ENCODE assay signal across 24 cellular contexts in genomic region chr12:9911708-9912107, GRCh38. TPM values are rescaled to one million over a fixed set of nuclear protein-coding genes. Genes with fewer than 3 reads are reported as not detected.
DNase-seq lines count a peak whose midpoint lies in the region; ATAC-seq and TF ChIP-seq lines count a peak whose summit lies in the region.
"Had no signal": no experiment of that assay in that cellular context is flagged by ENCODE, and none has a peak within 500 bp of the region (broad histone marks: within the 10 kb centered on the region; RNA-seq: fewer than 3 reads in every experiment).

No MANE protein-coding gene starts in this region.

- TF ChIP-seq POLR2A in body of pancreas (IDR thresholded peaks at IDR 0.05): no peak

- H2AFZ ChIP-seq in smooth muscle cell (ENCODE audit: low read depth): peak overlapping the region; percentile 33
- H2AFZ ChIP-seq: GM23338 had no signal

- H3F3A ChIP-seq in smooth muscle cell (ENCODE audit: low read depth): peaks cover 13% of the 10 kb centered on the region

- H4K20me1 ChIP-seq in smooth muscle cell (ENCODE audit: low read depth): peaks cover 9% of the 10 kb centered on the region
- H4K20me1 ChIP-seq: BLaER1 had no signal

- H3K27me3 Mint-ChIP-seq in WTC11 (ENCODE audit: low read depth) (peaks cover 8% of the 10 kb centered on the region), chondrocyte (ENCODE audit: low read depth) (no peaks in the 10 kb centered on the region), nephron (ENCODE audit: low read depth) (no peaks in the 10 kb centered on the region)

- H3K27ac ChIP-seq in smooth muscle cell (ENCODE audit: low read depth) (peak overlapping the region; percentile 97), body of pancreas (no peak overlapping the region)
- H3K27ac ChIP-seq: BLaER1, HL-60 had no signal

- H3K4me3 ChIP-seq in smooth muscle cell (no peak overlapping the region), body of pancreas (no peak overlapping the region)
- H3K4me3 ChIP-seq: BLaER1, GM23338 had no signal

- peaks cover 54% of the 10 kb centered on the region for H3K36me3 Mint-ChIP-seq in WTC11
- H3K36me3 Mint-ChIP-seq in chondrocyte (ENCODE audit: low read depth): peaks cover 2% of the 10 kb centered on the region
- H3K36me3 Mint-ChIP-seq in nephron (ENCODE audit: low read depth): peaks cover 4% of the 10 kb centered on the region

- H3K4me2 ChIP-seq in smooth muscle cell: peak overlapping the region; percentile 64
- H3K4me2 ChIP-seq: BLaER1, GM23338 had no signal

- H3K9me3 Mint-ChIP-seq in WTC11 (peaks cover 50% of the 10 kb centered on the region), chondrocyte (ENCODE audit: low read depth) (peaks cover 29% of the 10 kb centered on the region), nephron (peaks cover 30% of the 10 kb centered on the region)

- peak overlapping the region; percentile 92 for H3K9ac ChIP-seq in smooth muscle cell (ENCODE audit: low read depth)
- H3K9ac ChIP-seq: BLaER1 had no signal

- intact Hi-C loops in body of pancreas (cut with DNase I): no loop called here

- peaks cover 15% of the 10 kb centered on the region for H3K79me2 ChIP-seq in smooth muscle cell (ENCODE audit: low read depth)

- H3K4me1 Mint-ChIP-seq in WTC11 (peaks cover 12% of the 10 kb centered on the region), chondrocyte (ENCODE audit: low read depth) (peaks cover 9% of the 10 kb centered on the region), nephron (no peaks in the 10 kb centered on the region)
- H3K4me1 Mint-ChIP-seq: CD14-positive monocyte, GM23338 had no signal

- H3K9me3 ChIP-seq in smooth muscle cell (replicated peaks; ENCODE audit: low read depth) (no peaks in the 10 kb centered on the region), body of pancreas (peaks cover 0 to 15% (median 0%) of the 10 kb centered on the region in 3 donors)

- H3K27ac Mint-ChIP-seq in WTC11 (peak overlapping the region; percentile 94), chondrocyte (ENCODE audit: unreplicated experiment) (peak overlapping the region; percentile 24), nephron (peak overlapping the region in 2 of 3 experiments; percentile 19 to 43)
- H3K27ac Mint-ChIP-seq: GM23338, HFFc6 had no signal

- ATAC-seq in WTC11 (no peak), body of pancreas (no peak), GM19351 (IDR thresholded peaks at IDR 0.05; ENCODE audit: unreplicated experiment) (no peak), HG03457 (IDR thresholded peaks at IDR 0.05; ENCODE audit: unreplicated experiment) (no peak)
- ATAC-seq: HCT116 had no signal

- POLR2A ChIA-PET in WTC11 (lab: Charles Lee): no interaction called here

- DNase-seq in WTC11 (ENCODE audit: low spot score) (no peak), chondrocyte (ENCODE audit: low spot score) (no peak), smooth muscle cell (lab: John Stamatoyannopoulos, UW; ENCODE audit: unreplicated experiment) (no peak), body of pancreas (no peak)
- no peak for DNase-seq in stimulated activated CD8-positive, alpha-beta memory T cell treated with anti-CD3 and anti-CD28 coated beads, Interleukin-4, amount 100 ng/mL, for 48 hours
- DNase-seq: 8988T; CD4-positive, alpha-beta memory T cell; DMS153; DMS79; GDM1; H7; HFFc6 had no signal

- H3K27me3 ChIP-seq in smooth muscle cell (ENCODE audit: low read depth) (no peaks in the 10 kb centered on the region), body of pancreas (no peaks in the 10 kb centered on the region)
- H3K27me3 ChIP-seq: BLaER1 had no signal

- H3K4me3 Mint-ChIP-seq in WTC11: peak overlapping the region; percentile 76
- no peak overlapping the region for H3K4me3 Mint-ChIP-seq in chondrocyte (ENCODE audit: unreplicated experiment)
- H3K4me3 Mint-ChIP-seq in nephron: no peak overlapping the region
- H3K4me3 Mint-ChIP-seq: CD14-positive monocyte; CD4-positive, alpha-beta memory T cell; GM23338; HFFc6 had no signal

- CTCF ChIA-PET in WTC11 (lab: Charles Lee): no interaction called here

- H3K4me1 ChIP-seq in smooth muscle cell (ENCODE audit: low read depth): peaks cover 36% of the 10 kb centered on the region
- no peaks in the 10 kb centered on the region for H3K4me1 ChIP-seq in body of pancreas
- H3K4me1 ChIP-seq: BLaER1 had no signal

- H3K36me3 ChIP-seq in smooth muscle cell (ENCODE audit: low read depth): no peaks in the 10 kb centered on the region
- no peaks in the 10 kb centered on the region for H3K36me3 ChIP-seq in body of pancreas (replicated peaks in 1 of 2; ENCODE audit: insufficient read depth in 1 of 2, low read depth in 2 of 2)
- H3K36me3 ChIP-seq: BLaER1 had no signal

- TF ChIP-seq CTCF in WTC11 (IDR thresholded peaks at IDR 0.05): no peak
- no peak for TF ChIP-seq CTCF in chondrocyte (IDR thresholded peaks at IDR 0.05)
- TF ChIP-seq CTCF in nephron (IDR thresholded peaks at IDR 0.05; ENCODE audit: unreplicated experiment in 3 of 3): no peak
- no peak for TF ChIP-seq CTCF in smooth muscle cell (IDR thresholded peaks at IDR 0.05; ENCODE audit: borderline replicate concordance, insufficient read depth, poor library complexity, severe bottlenecking)
- no peak for TF ChIP-seq CTCF in body of pancreas (IDR thresholded peaks at IDR 0.05)

TF ChIP-seq in WTC11, 78 proteins besides CTCF, POLR2A, EP300 and RAD21:
- no peak for TF ChIP-seq NR2C2 (CRISPR knock-in tag; IDR thresholded peaks at IDR 0.05)
- no peak for TF ChIP-seq CREB1 (CRISPR knock-in tag; IDR thresholded peaks at IDR 0.05)
- no peak for TF ChIP-seq ZNF317 (CRISPR knock-in tag; IDR thresholded peaks at IDR 0.05; ENCODE audit: borderline replicate concordance, low read depth)
- no peak for TF ChIP-seq ATF3 (CRISPR knock-in tag; conservative IDR thresholded peaks at IDR 0.05)
- TF ChIP-seq E2F5 (CRISPR knock-in tag; IDR thresholded peaks at IDR 0.05): no peak
- TF ChIP-seq MYBL2 (CRISPR knock-in tag; IDR thresholded peaks at IDR 0.05): no peak
TF ChIP-seq in WTC11: peak in this region for 0.

RNA-seq across cellular contexts. Expression of gene CLEC2A, which starts 20.5 kb away (rescaled TPM):
- total RNA-seq in WTC11 (2021) (2.1 to 3.5 TPM (median 2.7 TPM) in 3 replicates), chondrocyte (0.62 to 0.67 TPM in 2 of 3 replicates, not detected in the other), smooth muscle cell (not detected in 2 replicates), body of pancreas (not detected)
- 0.67 and 1.7 TPM in 2 replicates for polyA plus RNA-seq in smooth muscle cell
- total RNA-seq: A673; CD4-positive, alpha-beta memory T cell; Daoy; GM23338; H7; HFFc6; HT1080 had no signal
- polyA plus RNA-seq: AG04450; CD14-positive monocyte; CD4-positive, alpha-beta memory T cell; GM23338 had no signal

RNA-seq across cellular contexts. Expression of gene KLRF2, which starts 30.4 kb away (rescaled TPM):
- total RNA-seq in WTC11 (2021): not detected in 3 replicates
- total RNA-seq in chondrocyte: not detected in 3 replicates
- not detected in 2 replicates for total RNA-seq in smooth muscle cell
- 0.43 TPM in 1 of 2 replicates, not detected in the other for polyA plus RNA-seq in smooth muscle cell
- not detected for total RNA-seq in body of pancreas
- total RNA-seq: A673; CD4-positive, alpha-beta memory T cell; Daoy; GM23338; H7; HFFc6; HT1080 had no signal
- polyA plus RNA-seq: AG04450; CD14-positive monocyte; CD4-positive, alpha-beta memory T cell; GM23338 had no signal

RNA-seq across cellular contexts. Expression of gene CLEC2B, which starts 42.6 kb away (rescaled TPM):
- 0.20 TPM in 1 of 3 replicates, not detected in the others for total RNA-seq in WTC11 (2021)
- not detected in 3 replicates for total RNA-seq in chondrocyte
- total RNA-seq in smooth muscle cell: 13.6 and 14.0 TPM in 2 replicates
- 8.0 and 12.0 TPM in 2 replicates for polyA plus RNA-seq in smooth muscle cell
- total RNA-seq in body of pancreas: 1 to 10 TPM in 1 of 2 donors, under 1 TPM in 1; 0.66 to 4.2 TPM
- total RNA-seq: GM23338, H7, HFFc6 had no signal
- polyA plus RNA-seq: GM23338 had no signal

RNA-seq across cellular contexts. Expression of gene CLEC12A, which starts 59.5 kb away (rescaled TPM):
- total RNA-seq in WTC11 (2021): not detected in 3 replicates
- not detected in 3 replicates for total RNA-seq in chondrocyte
- 1.2 and 2.3 TPM in 2 replicates for total RNA-seq in smooth muscle cell
- polyA plus RNA-seq in smooth muscle cell: 0.40 and 1.7 TPM in 2 replicates
- total RNA-seq in body of pancreas: under 1 TPM in 1 of 2 donors, not detected in 1; 0.99 TPM
- total RNA-seq: A673, Daoy, GM23338, H7, HFFc6, HT1080 had no signal
- polyA plus RNA-seq: AG04450; CD4-positive, alpha-beta memory T cell; GM23338 had no signal

Comparison
In these comparisons a context has a peak if more than half of its experiments do, and no peak if none do; other contexts are left out.
1. H3K27ac Mint-ChIP-seq: peak in every context shown above with its lines; median percentile 94 in WTC11; 31 in nephron; 24 in chondrocyte.